Comparison of ENCODE assay signal across 1 cellular context in genomic region chr3:50568947-50569749, GRCh38.
A peak's percentile ranks its signal among the peaks of the same experiment; 100 is the strongest.
TF ChIP-seq lines count a peak whose summit lies in the region.

HEMK1 (plus strand) TSS chr3:50569522; CDS start chr3:50571105, 1,583 bp downstream.

TF ChIP-seq in HepG2, 621 proteins besides CTCF, POLR2A, EP300 and RAD21 (continued from another document):
- no peak for TF ChIP-seq ZBTB44 (CRISPR knock-in tag; IDR thresholded peaks at IDR 0.05)
- no peak for TF ChIP-seq PLRG1 (conservative IDR thresholded peaks at IDR 0.05)
- TF ChIP-seq AHDC1 (CRISPR knock-in tag; IDR thresholded peaks at IDR 0.05; ENCODE audit: borderline replicate concordance) = peak; percentile 62; the same call in 1 of the 2 replicates
- no peak; the same call in 1 of the 2 replicates for TF ChIP-seq ZNF749 (CRISPR knock-in tag; IDR thresholded peaks at IDR 0.05; ENCODE audit: borderline replicate concordance)
- no peak for TF ChIP-seq ADNP (CRISPR knock-in tag; IDR thresholded peaks at IDR 0.05)
- TF ChIP-seq ZC3H13 (CRISPR knock-in tag; IDR thresholded peaks at IDR 0.05) = no peak
- TF ChIP-seq MED8 (CRISPR knock-in tag; IDR thresholded peaks at IDR 0.05; ENCODE audit: insufficient replicate concordance) = peak; percentile 83
- TF ChIP-seq PLSCR1 (CRISPR knock-in tag; IDR thresholded peaks at IDR 0.05; ENCODE audit: borderline replicate concordance) = no peak
- TF ChIP-seq YEATS2 (CRISPR knock-in tag; IDR thresholded peaks at IDR 0.05; ENCODE audit: borderline replicate concordance) = peak; percentile 94
- no peak for TF ChIP-seq JARID2 (CRISPR knock-in tag; IDR thresholded peaks at IDR 0.05; ENCODE audit: insufficient replicate concordance)
- no peak for TF ChIP-seq MBD4 (IDR thresholded peaks at IDR 0.05; ENCODE audit: borderline replicate concordance, low read length)
- TF ChIP-seq ETV5 (CRISPR knock-in tag; IDR thresholded peaks at IDR 0.05; ENCODE audit: borderline replicate concordance) = peak; percentile 67; the same call in 1 of the 2 replicates
- peak; percentile 78 for TF ChIP-seq MEF2D (CRISPR knock-in tag; IDR thresholded peaks at IDR 0.05)
- no peak; the same call in 1 of the 2 replicates for TF ChIP-seq BRD4 (CRISPR knock-in tag; IDR thresholded peaks at IDR 0.05)
- TF ChIP-seq ARNTL (CRISPR knock-in tag; IDR thresholded peaks at IDR 0.05) = no peak
- TF ChIP-seq PPARG (CRISPR knock-in tag; conservative IDR thresholded peaks at IDR 0.05) = 0 out of 2 replicates have a peak, but pooled peaks have one; percentile 17
- TF ChIP-seq ZFP82 (CRISPR knock-in tag; IDR thresholded peaks at IDR 0.05; ENCODE audit: borderline replicate concordance) = peak; percentile 92
- peak; percentile 89 for TF ChIP-seq SAP130 (CRISPR knock-in tag; IDR thresholded peaks at IDR 0.05; ENCODE audit: low read depth)
- TF ChIP-seq ZNF543 (CRISPR knock-in tag; IDR thresholded peaks at IDR 0.05) = 0 out of 2 replicates have a peak, but pooled peaks have one; percentile 63
- no peak for TF ChIP-seq SETDB1 (CRISPR knock-in tag; IDR thresholded peaks at IDR 0.05; ENCODE audit: borderline replicate concordance)
- TF ChIP-seq RXRB (CRISPR knock-in tag; IDR thresholded peaks at IDR 0.05; ENCODE audit: borderline replicate concordance) = peak; percentile 68; the same call in 1 of the 2 replicates
- no peak; the same call in none of the 2 replicates for TF ChIP-seq SRY (CRISPR knock-in tag; IDR thresholded peaks at IDR 0.05)
- TF ChIP-seq ZNF672 (CRISPR knock-in tag; IDR thresholded peaks at IDR 0.05) = no peak
- no peak for TF ChIP-seq MATR3 (CRISPR knock-in tag; IDR thresholded peaks at IDR 0.05)
- no peak for TF ChIP-seq ZNF570 (CRISPR knock-in tag; IDR thresholded peaks at IDR 0.05; ENCODE audit: borderline replicate concordance)
- peak; percentile 81 for TF ChIP-seq ZNF605 (CRISPR knock-in tag; IDR thresholded peaks at IDR 0.05)
- no peak for TF ChIP-seq RFX1 (IDR thresholded peaks at IDR 0.05)
- TF ChIP-seq PCBP2 (optimal IDR thresholded peaks at IDR 0.05; ENCODE audit: low read depth, low read length, poor library complexity, severe bottlenecking) = no peak
- TF ChIP-seq ZBTB3 (CRISPR knock-in tag; IDR thresholded peaks at IDR 0.05; ENCODE audit: borderline replicate concordance, low read depth) = peak; percentile 54; the same call in 1 of the 2 replicates
- TF ChIP-seq ZFP62 (CRISPR knock-in tag; IDR thresholded peaks at IDR 0.05) = no peak
- no peak for TF ChIP-seq GLMP (CRISPR knock-in tag; IDR thresholded peaks at IDR 0.05; ENCODE audit: borderline replicate concordance)
- no peak for TF ChIP-seq PBX2 (CRISPR knock-in tag; IDR thresholded peaks at IDR 0.05)
- TF ChIP-seq SNAPC5 (CRISPR knock-in tag; IDR thresholded peaks at IDR 0.05; ENCODE audit: borderline replicate concordance) = 0 out of 2 replicates have a peak, but pooled peaks have one; percentile 15
- TF ChIP-seq GRHL1 (CRISPR knock-in tag; conservative IDR thresholded peaks at IDR 0.05) = no peak
- TF ChIP-seq CHD2 (IDR thresholded peaks at IDR 0.05; ENCODE audit: low read depth, low read length) = no peak
- TF ChIP-seq CEBPB (IDR thresholded peaks at IDR 0.05; ENCODE audit: borderline replicate concordance, low read depth, low read length) = no peak
- TF ChIP-seq HIVEP1 (CRISPR knock-in tag; IDR thresholded peaks at IDR 0.05) = peak; percentile 83
- TF ChIP-seq ZNF143 (CRISPR knock-in tag; IDR thresholded peaks at IDR 0.05) = peak; percentile 48
- no peak for TF ChIP-seq HDAC6 (IDR thresholded peaks at IDR 0.05; ENCODE audit: low read depth, low read length)
- no peak for TF ChIP-seq FLYWCH1 (CRISPR knock-in tag; IDR thresholded peaks at IDR 0.05)
- TF ChIP-seq ZNF773 (CRISPR knock-in tag; IDR thresholded peaks at IDR 0.05; ENCODE audit: borderline replicate concordance) = no peak
- no peak for TF ChIP-seq AGO2 (optimal IDR thresholded peaks at IDR 0.05; ENCODE audit: low read depth, low read length)
- 0 out of 2 replicates have a peak, but pooled peaks have one; percentile 24 for TF ChIP-seq JUN (CRISPR knock-in tag; IDR thresholded peaks at IDR 0.05)
- TF ChIP-seq EEA1 (CRISPR knock-in tag; IDR thresholded peaks at IDR 0.05; ENCODE audit: borderline replicate concordance) = no peak
- TF ChIP-seq SKIL (CRISPR knock-in tag; IDR thresholded peaks at IDR 0.05; ENCODE audit: borderline replicate concordance) = no peak
- TF ChIP-seq SMAD9 (CRISPR knock-in tag; IDR thresholded peaks at IDR 0.05) = no peak
- TF ChIP-seq ZSCAN21 (CRISPR knock-in tag; IDR thresholded peaks at IDR 0.05; ENCODE audit: borderline replicate concordance) = 0 out of 2 replicates have a peak, but pooled peaks have one; percentile 61
- no peak for TF ChIP-seq MLLT10 (CRISPR knock-in tag; IDR thresholded peaks at IDR 0.05)
- TF ChIP-seq TAF1 (CRISPR knock-in tag; IDR thresholded peaks at IDR 0.05) = peak; percentile 74
- no peak for TF ChIP-seq KAT7 (CRISPR knock-in tag; IDR thresholded peaks at IDR 0.05; ENCODE audit: borderline replicate concordance)
- TF ChIP-seq ZNF766 (CRISPR knock-in tag; IDR thresholded peaks at IDR 0.05; ENCODE audit: borderline replicate concordance) = no peak
- TF ChIP-seq ZNF781 (CRISPR knock-in tag; IDR thresholded peaks at IDR 0.05; ENCODE audit: borderline replicate concordance, not compliant biosample characterization) = peak; percentile 87
- TF ChIP-seq ARHGAP35 (CRISPR knock-in tag; IDR thresholded peaks at IDR 0.05; ENCODE audit: borderline replicate concordance) = peak; percentile 77; the same call in 1 of the 2 replicates
- no peak for TF ChIP-seq ZBTB1 (CRISPR knock-in tag; IDR thresholded peaks at IDR 0.05; ENCODE audit: borderline replicate concordance)
- TF ChIP-seq HMG20B (CRISPR knock-in tag; conservative IDR thresholded peaks at IDR 0.05) = peak; percentile 53; the same call in 1 of the 2 replicates
- TF ChIP-seq ZNF782 (CRISPR knock-in tag; IDR thresholded peaks at IDR 0.05; ENCODE audit: borderline replicate concordance) = peak; percentile 29; the same call in 1 of the 2 replicates
- TF ChIP-seq ZNF224 (CRISPR knock-in tag; IDR thresholded peaks at IDR 0.05) = peak; percentile 87; the same call in 1 of the 2 replicates
- 0 out of 2 replicates have a peak, but pooled peaks have one; percentile 46 for TF ChIP-seq ZNF333 (CRISPR knock-in tag; IDR thresholded peaks at IDR 0.05; ENCODE audit: borderline replicate concordance)
